9 cellular contexts compared by ENCODE assay signal in genomic region chr19:678791-679388, GRCh38. TPM values are rescaled to one million over a fixed set of nuclear protein-coding genes. Genes with fewer than 3 reads are reported as not detected.
DNase-seq lines count a peak whose midpoint lies in the region; ATAC-seq, FAIRE-seq and TF ChIP-seq lines count a peak whose summit lies in the region.
"Had no signal": no experiment of that assay in that cellular context is flagged by ENCODE, and none has a peak within 500 bp of the region (broad histone marks: within the 10 kb centered on the region; RNA-seq: fewer than 3 reads in every experiment).

No MANE protein-coding gene starts in this region.

- H3K4me1 ChIP-seq in HAP-1 (peaks cover 5% of the 10 kb centered on the region), smooth muscle cell (ENCODE audit: low read depth) (peaks cover 10% of the 10 kb centered on the region)

- WGBS in smooth muscle cell (ENCODE audit: low lambda C conversion rate), result 78% methylated on average over 16 of the region's 16 CpGs

- H3K36me3 ChIP-seq in HAP-1 (replicated peaks) (no peaks in the 10 kb centered on the region), smooth muscle cell (ENCODE audit: low read depth) (no peaks in the 10 kb centered on the region)

- DNase-seq in HAP-1 (ENCODE audit: low spot score in 2 of 2) (no peak), T-helper 17 cell (no peak), fibroblast of the aortic adventitia (ENCODE audit: low read depth) (no peak), smooth muscle cell (lab: John Stamatoyannopoulos, UW; ENCODE audit: unreplicated experiment) (no peak), GM19239 (ENCODE audit: insufficient read length, low spot score) (no peak), NCI-H510A (lab: John Stamatoyannopoulos, UW) (no peak)
- DNase-seq: NCI-H2227 treated with DMSO at 0.1 percent for 48 hours had no signal

- H2AFZ ChIP-seq in smooth muscle cell (ENCODE audit: low read depth), result no peak overlapping the region

- H3K4me3 Mint-ChIP-seq in T-helper 17 cell, result peak overlapping the region; percentile 75

- no peak overlapping the region for H3K27ac Mint-ChIP-seq in T-helper 17 cell

- peaks cover 18% of the 10 kb centered on the region for H3K79me2 ChIP-seq in smooth muscle cell (ENCODE audit: low read depth)

- peak overlapping the region; percentile 99 for H3K4me2 ChIP-seq in smooth muscle cell

- peaks cover 9% of the 10 kb centered on the region for H3K4me1 Mint-ChIP-seq in T-helper 17 cell

- H3K27ac ChIP-seq in smooth muscle cell (ENCODE audit: low read depth), result peak overlapping the region; percentile 98

- H3K4me3 ChIP-seq in HAP-1, result peak overlapping the region; percentile 53
- H3K4me3 ChIP-seq in fibroblast of the aortic adventitia (ENCODE audit: low read depth, low read length), result peak overlapping the region; percentile 73
- peak overlapping the region; percentile 81 for H3K4me3 ChIP-seq in smooth muscle cell

- H4K20me1 ChIP-seq in smooth muscle cell (ENCODE audit: low read depth), result peaks cover 29% of the 10 kb centered on the region

- peaks cover 18% of the 10 kb centered on the region for H3F3A ChIP-seq in smooth muscle cell (ENCODE audit: low read depth)

- no peak for ATAC-seq in T-helper 17 cell
- ATAC-seq in HG02759 (IDR thresholded peaks at IDR 0.05; ENCODE audit: unreplicated experiment), result no peak
- ATAC-seq in GM18870 (IDR thresholded peaks at IDR 0.05; ENCODE audit: unreplicated experiment), result no peak

- in situ Hi-C loops in HAP-1 (cut with MboI; ENCODE audit: low sequenced_read_pairs), result no loop called here

- peak overlapping the region; percentile 92 for H3K9ac ChIP-seq in smooth muscle cell (ENCODE audit: low read depth)

- H3K27me3 ChIP-seq in HAP-1 (ENCODE audit: low read depth) (peaks cover 16% of the 10 kb centered on the region), smooth muscle cell (ENCODE audit: low read depth) (no peaks in the 10 kb centered on the region)

- no peak for FAIRE-seq in GM19239 (lab: Jason Lieb, UNC)

- H3K36me3 Mint-ChIP-seq in T-helper 17 cell (ENCODE audit: low read depth), result no peaks in the 10 kb centered on the region

- TF ChIP-seq CTCF in fibroblast of the aortic adventitia (IDR thresholded peaks at IDR 0.05; ENCODE audit: insufficient read depth, low read length) (no peak), smooth muscle cell (IDR thresholded peaks at IDR 0.05; ENCODE audit: borderline replicate concordance, insufficient read depth, poor library complexity, severe bottlenecking) (no peak)

- H3K9me3 ChIP-seq in HAP-1 (no peaks in the 10 kb centered on the region), T-helper 17 cell (ENCODE audit: control insufficient read depth, low read length, poor library complexity, severe bottlenecking) (no peaks in the 10 kb centered on the region), smooth muscle cell (replicated peaks; ENCODE audit: low read depth) (no peaks in the 10 kb centered on the region)

- H3K27me3 Mint-ChIP-seq in T-helper 17 cell, result peaks cover 9% of the 10 kb centered on the region

RNA-seq across cellular contexts. Expression of gene FSTL3, which starts 2.7 kb away (rescaled TPM):
- 1 to 10 TPM; 1.3 to 2.0 TPM for total RNA-seq in T-helper 17 cell
- 14.8 and 148 TPM in 2 replicates for total RNA-seq in fibroblast of the aortic adventitia (ENCODE audit: low replicate concordance)
- 117 and 132 TPM in 2 replicates for total RNA-seq in smooth muscle cell
- 153 and 172 TPM in 2 replicates for polyA plus RNA-seq in smooth muscle cell

RNA-seq across cellular contexts. Expression of gene RNF126, which starts 15.9 kb away (rescaled TPM):
- total RNA-seq in T-helper 17 cell, result 100 to 1,000 TPM; 105 to 126 TPM
- total RNA-seq in fibroblast of the aortic adventitia (ENCODE audit: low replicate concordance), result 24.5 and 28.9 TPM in 2 replicates
- total RNA-seq in smooth muscle cell, result 19.8 and 24.6 TPM in 2 replicates
- 55.7 and 60.4 TPM in 2 replicates for polyA plus RNA-seq in smooth muscle cell

RNA-seq across cellular contexts. Expression of gene PRSS57, which starts 16.4 kb away (rescaled TPM):
- total RNA-seq in T-helper 17 cell, result not detected
- total RNA-seq in fibroblast of the aortic adventitia (ENCODE audit: low replicate concordance), result not detected in 2 replicates
- not detected in 2 replicates for total RNA-seq in smooth muscle cell
- not detected in 2 replicates for polyA plus RNA-seq in smooth muscle cell

RNA-seq across cellular contexts. Expression of gene PALM, which starts 29.8 kb away (rescaled TPM):
- total RNA-seq in T-helper 17 cell (not detected), fibroblast of the aortic adventitia (ENCODE audit: low replicate concordance) (5.7 and 198 TPM in 2 replicates), smooth muscle cell (11.1 and 17.1 TPM in 2 replicates)
- 16.6 and 21.3 TPM in 2 replicates for polyA plus RNA-seq in smooth muscle cell

RNA-seq across cellular contexts. Expression of gene FGF22, which starts 39.2 kb away (rescaled TPM):
- total RNA-seq in T-helper 17 cell (under 1 TPM; 0.65 to 0.68 TPM), fibroblast of the aortic adventitia (ENCODE audit: low replicate concordance) (0.27 TPM in 1 of 2 replicates, not detected in the other), smooth muscle cell (not detected in 2 replicates)
- 0.18 TPM in 2 replicates for polyA plus RNA-seq in smooth muscle cell
